1 cellular context compared by ENCODE assay signal in the genomic region with DNA sequence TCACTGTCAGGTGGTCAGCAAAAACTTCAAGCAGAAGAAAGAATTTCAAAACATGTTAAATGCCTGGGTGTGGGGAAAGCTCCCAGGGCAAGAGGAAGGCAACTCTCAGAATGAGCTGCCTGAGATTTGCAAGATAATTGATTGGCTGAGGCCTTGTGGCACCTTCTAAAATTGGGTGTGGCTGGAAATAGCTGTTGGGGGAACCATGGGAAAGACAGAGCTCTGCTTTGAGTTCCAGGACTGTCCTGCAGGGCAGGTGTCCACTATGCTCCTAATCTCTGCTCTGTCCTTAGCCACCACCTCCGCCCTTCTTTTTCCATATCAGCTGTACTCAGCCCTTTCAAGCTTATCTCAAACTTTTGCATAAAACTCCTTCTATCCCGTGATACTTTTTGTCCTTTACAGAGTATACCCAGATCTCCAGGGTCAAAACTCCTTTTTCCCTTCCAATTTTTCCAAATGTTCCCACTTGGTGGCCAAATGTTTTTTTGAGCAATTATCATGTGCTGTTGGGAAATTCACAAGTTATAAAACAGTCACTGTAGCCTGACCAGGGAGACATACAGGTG.
TF ChIP-seq lines count a peak whose summit lies in the region.

No MANE protein-coding gene starts in this region.

TF ChIP-seq in GM23338, 12 proteins besides CTCF, POLR2A, EP300 and RAD21 (continued from another document):
- TF ChIP-seq, protein P1, sequence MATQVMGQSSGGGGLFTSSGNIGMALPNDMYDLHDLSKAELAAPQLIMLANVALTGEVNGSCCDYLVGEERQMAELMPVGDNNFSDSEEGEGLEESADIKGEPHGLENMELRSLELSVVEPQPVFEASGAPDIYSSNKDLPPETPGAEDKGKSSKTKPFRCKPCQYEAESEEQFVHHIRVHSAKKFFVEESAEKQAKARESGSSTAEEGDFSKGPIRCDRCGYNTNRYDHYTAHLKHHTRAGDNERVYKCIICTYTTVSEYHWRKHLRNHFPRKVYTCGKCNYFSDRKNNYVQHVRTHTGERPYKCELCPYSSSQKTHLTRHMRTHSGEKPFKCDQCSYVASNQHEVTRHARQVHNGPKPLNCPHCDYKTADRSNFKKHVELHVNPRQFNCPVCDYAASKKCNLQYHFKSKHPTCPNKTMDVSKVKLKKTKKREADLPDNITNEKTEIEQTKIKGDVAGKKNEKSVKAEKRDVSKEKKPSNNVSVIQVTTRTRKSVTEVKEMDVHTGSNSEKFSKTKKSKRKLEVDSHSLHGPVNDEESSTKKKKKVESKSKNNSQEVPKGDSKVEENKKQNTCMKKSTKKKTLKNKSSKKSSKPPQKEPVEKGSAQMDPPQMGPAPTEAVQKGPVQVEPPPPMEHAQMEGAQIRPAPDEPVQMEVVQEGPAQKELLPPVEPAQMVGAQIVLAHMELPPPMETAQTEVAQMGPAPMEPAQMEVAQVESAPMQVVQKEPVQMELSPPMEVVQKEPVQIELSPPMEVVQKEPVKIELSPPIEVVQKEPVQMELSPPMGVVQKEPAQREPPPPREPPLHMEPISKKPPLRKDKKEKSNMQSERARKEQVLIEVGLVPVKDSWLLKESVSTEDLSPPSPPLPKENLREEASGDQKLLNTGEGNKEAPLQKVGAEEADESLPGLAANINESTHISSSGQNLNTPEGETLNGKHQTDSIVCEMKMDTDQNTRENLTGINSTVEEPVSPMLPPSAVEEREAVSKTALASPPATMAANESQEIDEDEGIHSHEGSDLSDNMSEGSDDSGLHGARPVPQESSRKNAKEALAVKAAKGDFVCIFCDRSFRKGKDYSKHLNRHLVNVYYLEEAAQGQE (IDR thresholded peaks at IDR 0.05; ENCODE audit: unreplicated experiment), result no peak
- TF ChIP-seq ZNF331 (CRISPR knock-in tag; IDR thresholded peaks at IDR 0.05; ENCODE audit: low read depth) (no peak), NANOG (IDR thresholded peaks at IDR 0.05; ENCODE audit: borderline replicate concordance) (no peak), POLR2AphosphoS5 (IDR thresholded peaks at IDR 0.05; ENCODE audit: low read depth) (no peak), STAT1 (IDR thresholded peaks at IDR 0.05; ENCODE audit: unreplicated experiment) (no peak), ZNF114 (CRISPR knock-in tag; IDR thresholded peaks at IDR 0.05) (no peak), ZNF462 (CRISPR knock-in tag; IDR thresholded peaks at IDR 0.05) (no peak), JUNB (IDR thresholded peaks at IDR 0.05; ENCODE audit: unreplicated experiment) (no peak), CREB1 (CRISPR knock-in tag; IDR thresholded peaks at IDR 0.05; ENCODE audit: low read depth) (no peak), EZH2 (IDR thresholded peaks at IDR 0.05; ENCODE audit: low read depth, unreplicated experiment) (no peak)
- TF ChIP-seq, protein P2, sequence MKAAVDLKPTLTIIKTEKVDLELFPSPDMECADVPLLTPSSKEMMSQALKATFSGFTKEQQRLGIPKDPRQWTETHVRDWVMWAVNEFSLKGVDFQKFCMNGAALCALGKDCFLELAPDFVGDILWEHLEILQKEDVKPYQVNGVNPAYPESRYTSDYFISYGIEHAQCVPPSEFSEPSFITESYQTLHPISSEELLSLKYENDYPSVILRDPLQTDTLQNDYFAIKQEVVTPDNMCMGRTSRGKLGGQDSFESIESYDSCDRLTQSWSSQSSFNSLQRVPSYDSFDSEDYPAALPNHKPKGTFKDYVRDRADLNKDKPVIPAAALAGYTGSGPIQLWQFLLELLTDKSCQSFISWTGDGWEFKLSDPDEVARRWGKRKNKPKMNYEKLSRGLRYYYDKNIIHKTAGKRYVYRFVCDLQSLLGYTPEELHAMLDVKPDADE (IDR thresholded peaks at IDR 0.05), result no peak
